ENCODE assay signal across 8 cellular contexts in genomic region chr17:65561394-65562205, GRCh38.
DNase-seq lines count a peak whose midpoint lies in the region; ATAC-seq lines count a peak whose summit lies in the region.

Gene AXIN2, minus strand, starts transcription at chr17:65561648. Its CDS starts 3,028 bp downstream, at chr17:65558620.

- peak; percentile 64 for DNase-seq in NCI-H82 treated with DMSO at 0.1 percent for 48 hours (lab: John Stamatoyannopoulos, UW; ENCODE audit: unreplicated experiment)
- peak; percentile 80 for DNase-seq in activated T-cell treated with anti-CD3 and anti-CD28 coated beads for 1 hour (ENCODE audit: low read depth)
- DNase-seq in epidermal melanocyte (ENCODE audit: insufficient read length, low spot score): peak; percentile 97
- DNase-seq in middle frontal gyrus (ENCODE audit: extremely low spot score, low spot score): peak; percentile 80
- peak; percentile 79 for DNase-seq in stimulated activated CD8-positive, alpha-beta memory T cell treated with anti-CD3 and anti-CD28 coated beads, Interleukin-15, amount 100 ng/mL, for 48 hours (ENCODE audit: low read depth in 2 of 2)

- H3K36me3 ChIP-seq in BLaER1: no peaks in the 10 kb centered on the region

- peak within 1 kb of the TSS; percentile 94 for H3K4me3 ChIP-seq in BLaER1

- H3K4me1 ChIP-seq in BLaER1: peaks cover 39% of the 10 kb centered on the region

- H3K27me3 ChIP-seq in BLaER1: peaks cover 27% of the 10 kb centered on the region

- H3K9ac ChIP-seq in BLaER1: peak within 1 kb of the TSS; percentile 88

- ATAC-seq in GM19438 (IDR thresholded peaks at IDR 0.05; ENCODE audit: low read depth, unreplicated experiment) (peak; percentile 68), HG03565 (IDR thresholded peaks at IDR 0.05; ENCODE audit: unreplicated experiment) (peak; percentile 63)

- peak within 1 kb of the TSS; percentile 94 for H3K27ac ChIP-seq in BLaER1

- no peaks in the 10 kb centered on the region; the same call in 1 of the 2 replicates for H4K20me1 ChIP-seq in BLaER1

- no peaks in the 10 kb centered on the region for H3K9me3 ChIP-seq in BLaER1

- peak within 1 kb of the TSS; percentile 78 for H3K4me2 ChIP-seq in BLaER1

Comparison
In these comparisons a context has a peak if more than half of its experiments do, and no peak if none do; other contexts are left out.
1. Peak in every context shown above with its lines: DNase-seq, ATAC-seq, H3K4me3 ChIP-seq and H3K27ac ChIP-seq.